Comparison of ENCODE assay signal across 22 cellular contexts in genomic region chr1:171595324-171595723, GRCh38. TPM values are rescaled to one million over a fixed set of nuclear protein-coding genes. Genes with fewer than 3 reads are reported as not detected.
DNase-seq lines count a peak whose midpoint lies in the region; ATAC-seq lines count a peak whose summit lies in the region.
"Had no signal": no experiment of that assay in that cellular context is flagged by ENCODE, and none has a peak within 500 bp of the region (broad histone marks: within the 10 kb centered on the region; RNA-seq: fewer than 3 reads in every experiment).

No MANE protein-coding gene starts in this region.

- no peaks in the 10 kb centered on the region for H3K9me3 Mint-ChIP-seq in activated T-cell treated with anti-CD3 and anti-CD28 coated beads, Interleukin-2, amount 50 U/mL, for 72 hours
- H3K9me3 Mint-ChIP-seq in activated T-cell treated with anti-CD3 and anti-CD28 coated beads, Interleukin-2, amount 50 U/mL, for 4 hours = no peaks in the 10 kb centered on the region
- no peaks in the 10 kb centered on the region for H3K9me3 Mint-ChIP-seq in activated naive CD8-positive, alpha-beta T cell treated with anti-CD3 and anti-CD28 coated beads, Interleukin-2, amount 50 U/mL, for 24 hours
- H3K9me3 Mint-ChIP-seq: brain, nephron had no signal

- H3K36me3 ChIP-seq in skeletal muscle tissue (ENCODE audit: control insufficient read depth in 3 of 3, insufficient read depth in 3 of 3, low read length in 3 of 3) = peaks cover 9 to 34% (median 14%) of the 10 kb centered on the region in 3 donors

- DNase-seq in activated T-cell treated with anti-CD3 and anti-CD28 coated beads, Interleukin-2, amount 50 U/mL, for 72 hours = no peak
- DNase-seq in activated T-cell treated with anti-CD3 and anti-CD28 coated beads, Interleukin-2, amount 50 U/mL, for 4 hours = no peak
- DNase-seq in activated naive CD8-positive, alpha-beta T cell treated with anti-CD3 and anti-CD28 coated beads, Interleukin-2, amount 50 U/mL, for 24 hours = no peak
- DNase-seq in foreskin melanocyte (peak; percentile 82), NCI-H187 (lab: John Stamatoyannopoulos, UW) (no peak)
- DNase-seq: activated T-cell treated with anti-CD3 and anti-CD28 coated beads, Interleukin-2, amount 50 U/mL, for 1 hour; COR-L47; effector CD8-positive, alpha-beta T cell; head of caudate nucleus; Kasumi-1; kidney glomerular epithelial cell; NCI-H146; NCI-H510A; Peyer's patch; sigmoid colon; stomach; T-helper 2 cell had no signal

- no peaks in the 10 kb centered on the region for H3K27me3 ChIP-seq in skeletal muscle tissue (ENCODE audit: control insufficient read depth in 3 of 3, insufficient read depth in 3 of 3, low read length in 3 of 3)
- H3K27me3 ChIP-seq: Peyer's patch, sigmoid colon, stomach had no signal

- H3K27ac Mint-ChIP-seq in activated T-cell treated with anti-CD3 and anti-CD28 coated beads, Interleukin-2, amount 50 U/mL, for 72 hours = peak overlapping the region; percentile 70
- H3K27ac Mint-ChIP-seq in activated naive CD8-positive, alpha-beta T cell treated with anti-CD3 and anti-CD28 coated beads, Interleukin-2, amount 50 U/mL, for 24 hours = no peak overlapping the region

- no peaks in the 10 kb centered on the region for H3K4me1 Mint-ChIP-seq in activated T-cell treated with anti-CD3 and anti-CD28 coated beads, Interleukin-2, amount 50 U/mL, for 72 hours (ENCODE audit: low read depth)
- peaks cover 2% of the 10 kb centered on the region for H3K4me1 Mint-ChIP-seq in activated T-cell treated with anti-CD3 and anti-CD28 coated beads, Interleukin-2, amount 50 U/mL, for 4 hours (ENCODE audit: low read depth)
- no peaks in the 10 kb centered on the region for H3K4me1 Mint-ChIP-seq in activated naive CD8-positive, alpha-beta T cell treated with anti-CD3 and anti-CD28 coated beads, Interleukin-2, amount 50 U/mL, for 24 hours
- H3K4me1 Mint-ChIP-seq: brain, nephron had no signal

- H3K9me3 ChIP-seq in skeletal muscle tissue (ENCODE audit: control insufficient read depth in 3 of 3, low read length in 3 of 3) = no peaks in the 10 kb centered on the region
- H3K9me3 ChIP-seq: Peyer's patch, sigmoid colon, stomach had no signal

- peaks cover 0 to 20% of the 10 kb centered on the region in 2 donors for H3K36me3 Mint-ChIP-seq in activated T-cell treated with anti-CD3 and anti-CD28 coated beads, Interleukin-2, amount 50 U/mL, for 72 hours (ENCODE audit: insufficient read depth in 2 of 2)
- peaks cover 24% of the 10 kb centered on the region for H3K36me3 Mint-ChIP-seq in activated T-cell treated with anti-CD3 and anti-CD28 coated beads, Interleukin-2, amount 50 U/mL, for 4 hours (ENCODE audit: insufficient read depth)
- H3K36me3 Mint-ChIP-seq in activated naive CD8-positive, alpha-beta T cell treated with anti-CD3 and anti-CD28 coated beads, Interleukin-2, amount 50 U/mL, for 24 hours (ENCODE audit: low read depth) = peaks cover 44% of the 10 kb centered on the region

- H3K4me3 ChIP-seq in skeletal muscle tissue (ENCODE audit: low read length in 3 of 3) = no peak overlapping the region
- H3K4me3 ChIP-seq: Peyer's patch, sigmoid colon, stomach had no signal

- no peak for ATAC-seq in activated T-cell treated with anti-CD3 and anti-CD28 coated beads, Interleukin-2, amount 50 U/mL, for 72 hours (replicated peaks in 1 of 2)
- ATAC-seq in activated T-cell treated with anti-CD3 and anti-CD28 coated beads, Interleukin-2, amount 50 U/mL, for 4 hours = no peak
- ATAC-seq in activated naive CD8-positive, alpha-beta T cell treated with anti-CD3 and anti-CD28 coated beads, Interleukin-2, amount 50 U/mL, for 24 hours = peak; percentile 28
- ATAC-seq in HG02588 (IDR thresholded peaks at IDR 0.05; ENCODE audit: unreplicated experiment) = no peak
- ATAC-seq in GM19351 (IDR thresholded peaks at IDR 0.05; ENCODE audit: unreplicated experiment) = no peak

- H3K4me3 Mint-ChIP-seq in activated T-cell treated with anti-CD3 and anti-CD28 coated beads, Interleukin-2, amount 50 U/mL, for 72 hours = no peak overlapping the region
- H3K4me3 Mint-ChIP-seq in activated T-cell treated with anti-CD3 and anti-CD28 coated beads, Interleukin-2, amount 50 U/mL, for 4 hours = no peak overlapping the region
- no peak overlapping the region for H3K4me3 Mint-ChIP-seq in activated naive CD8-positive, alpha-beta T cell treated with anti-CD3 and anti-CD28 coated beads, Interleukin-2, amount 50 U/mL, for 24 hours
- H3K4me3 Mint-ChIP-seq: brain, nephron had no signal

- no peaks in the 10 kb centered on the region for H3K27me3 Mint-ChIP-seq in activated T-cell treated with anti-CD3 and anti-CD28 coated beads, Interleukin-2, amount 50 U/mL, for 72 hours (ENCODE audit: low read depth)
- H3K27me3 Mint-ChIP-seq in activated T-cell treated with anti-CD3 and anti-CD28 coated beads, Interleukin-2, amount 50 U/mL, for 4 hours (ENCODE audit: low read depth) = no peaks in the 10 kb centered on the region
- H3K27me3 Mint-ChIP-seq in activated naive CD8-positive, alpha-beta T cell treated with anti-CD3 and anti-CD28 coated beads, Interleukin-2, amount 50 U/mL, for 24 hours = no peaks in the 10 kb centered on the region

- H3K4me1 ChIP-seq in skeletal muscle tissue (ENCODE audit: control insufficient read depth in 3 of 3, insufficient read depth in 3 of 3, low read length in 3 of 3) = no peaks in the 10 kb centered on the region
- H3K4me1 ChIP-seq: Peyer's patch had no signal

- H3K27ac ChIP-seq in skeletal muscle tissue (ENCODE audit: low read depth, low read length) = peak overlapping the region; percentile 22
- H3K27ac ChIP-seq: Peyer's patch, sigmoid colon, stomach had no signal

- no peak overlapping the region for H3K9ac ChIP-seq in skeletal muscle tissue (ENCODE audit: low read depth in 1 of 3, low read length in 3 of 3)

RNA-seq across cellular contexts. Expression of gene MYOCOS, which starts 26.7 kb away (rescaled TPM):
- total RNA-seq in activated T-cell treated with anti-CD3 and anti-CD28 coated beads, Interleukin-2, amount 50 U/mL, for 72 hours = under 1 TPM; 0.19 to 0.46 TPM
- total RNA-seq in activated T-cell treated with anti-CD3 and anti-CD28 coated beads, Interleukin-2, amount 50 U/mL, for 4 hours = under 1 TPM in 1 of 3 donors, not detected in 2; 0.13 TPM
- not detected for total RNA-seq in skeletal muscle tissue
- total RNA-seq: Peyer's patch, sigmoid colon, stomach had no signal

RNA-seq across cellular contexts. Expression of gene MYOC, which starts 57.2 kb away (rescaled TPM):
- not detected for total RNA-seq in activated T-cell treated with anti-CD3 and anti-CD28 coated beads, Interleukin-2, amount 50 U/mL, for 72 hours
- total RNA-seq in activated T-cell treated with anti-CD3 and anti-CD28 coated beads, Interleukin-2, amount 50 U/mL, for 4 hours = not detected
- 5.2 TPM for total RNA-seq in skeletal muscle tissue
